In the genomic region with DNA sequence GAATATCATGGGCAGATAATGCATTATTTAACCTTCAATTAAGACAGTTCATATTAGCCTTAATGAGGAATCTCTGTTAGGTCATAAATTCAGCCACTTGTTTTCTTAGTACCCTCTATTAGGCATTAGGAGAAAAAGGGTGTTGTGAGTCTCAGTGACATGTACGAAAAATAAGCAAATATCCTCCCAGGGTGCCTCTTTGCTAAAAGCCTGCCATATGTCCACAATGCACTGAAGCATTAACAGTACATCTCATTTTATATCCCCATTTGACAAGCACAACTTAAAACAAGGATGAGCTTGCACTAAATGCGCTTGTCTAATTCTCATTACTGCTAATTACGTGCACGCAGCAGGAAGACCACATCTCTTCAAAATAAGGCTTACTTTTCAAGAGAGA, we compare ENCODE assay signal across 20 cellular contexts. TPM values are rescaled to one million over a fixed set of nuclear protein-coding genes. Genes with fewer than 3 reads are reported as not detected.
DNase-seq lines count a peak whose midpoint lies in the region; FAIRE-seq and TF ChIP-seq lines count a peak whose summit lies in the region.
"Had no signal": no experiment of that assay in that cellular context is flagged by ENCODE, and none has a peak within 500 bp of the region (broad histone marks: within the 10 kb centered on the region; RNA-seq: fewer than 3 reads in every experiment).

No MANE protein-coding gene starts in this region.

- no peaks in the 10 kb centered on the region for H3K27me3 Mint-ChIP-seq in glutamatergic neuron (ENCODE audit: unreplicated experiment)
- H3K27me3 Mint-ChIP-seq: CD4-positive, CD25-positive, alpha-beta regulatory T cell had no signal

- no peak overlapping the region for H3K4me3 Mint-ChIP-seq in glutamatergic neuron (ENCODE audit: unreplicated experiment)
- H3K4me3 Mint-ChIP-seq: CD4-positive, CD25-positive, alpha-beta regulatory T cell had no signal

- no peak for TF ChIP-seq CTCF in D721Med (IDR thresholded peaks at IDR 0.05; ENCODE audit: insufficient read depth, missing control alignments)
- TF ChIP-seq CTCF in glutamatergic neuron (IDR thresholded peaks at IDR 0.05; ENCODE audit: partially characterized antibody, unreplicated experiment), result no peak

- DNase-seq in D721Med (ENCODE audit: insufficient read length, low spot score), result no peak
- peak; percentile 81 for DNase-seq in NCI-H1694 (lab: John Stamatoyannopoulos, UW)
- DNase-seq in NCI-H69 (lab: John Stamatoyannopoulos, UW), result peak; percentile 94
- no peak for DNase-seq in glutamatergic neuron
- DNase-seq in NK-92 treated with Interleukin-12 subunit alpha and Interleukin-12 subunit beta, amount 100 ng/mL, for 24 hours (lab: John Stamatoyannopoulos, UW), result no peak
- DNase-seq in NCI-H510A (lab: John Stamatoyannopoulos, UW), result no peak
- DNase-seq in head of caudate nucleus, result no peak
- DNase-seq: CD4-positive, CD25-positive, alpha-beta regulatory T cell; DMS 273 treated with DMSO at 0.1 percent for 48 hours; DMS79 treated with DMSO at 0.1 percent for 48 hours; Karpas-422; NCI-H187; NCI-H2171; NCI-H345; NCI-H774; OCI-M1; SJCRH30; T-helper 1 cell had no signal

- intact Hi-C loops in head of caudate nucleus (cut with DNase I), result no loop called here

- FAIRE-seq in D721Med (lab: Jason Lieb, UNC), result peak; percentile 96
- FAIRE-seq: H54, RCC 7860 had no signal

- H3K36me3 Mint-ChIP-seq in glutamatergic neuron (ENCODE audit: unreplicated experiment), result no peaks in the 10 kb centered on the region
- H3K36me3 Mint-ChIP-seq: CD4-positive, CD25-positive, alpha-beta regulatory T cell had no signal

- peaks cover 11% of the 10 kb centered on the region for H3K4me1 Mint-ChIP-seq in glutamatergic neuron (ENCODE audit: low read depth, unreplicated experiment)
- H3K4me1 Mint-ChIP-seq: CD4-positive, CD25-positive, alpha-beta regulatory T cell had no signal

- peak overlapping the region; percentile 45 for H3K27ac Mint-ChIP-seq in glutamatergic neuron (ENCODE audit: unreplicated experiment)
- H3K27ac Mint-ChIP-seq: CD4-positive, CD25-positive, alpha-beta regulatory T cell had no signal

- H3K9me3 Mint-ChIP-seq in glutamatergic neuron (ENCODE audit: unreplicated experiment), result peaks cover 1% of the 10 kb centered on the region
- H3K9me3 Mint-ChIP-seq: CD4-positive, CD25-positive, alpha-beta regulatory T cell had no signal

RNA-seq across cellular contexts. Expression of a gene that starts 48.4 kb away (rescaled TPM):
- 10.7 TPM for total RNA-seq in glutamatergic neuron (ENCODE audit: unreplicated experiment)

Comparison
In these comparisons a context has a peak if more than half of its experiments do, and no peak if none do; other contexts are left out.
1. DNase-seq: peak in NCI-H1694 (single experiment) and NCI-H69 (single experiment); none in D721Med (single experiment), glutamatergic neuron (single experiment), NK-92 treated with Interleukin-12 subunit alpha and Interleukin-12 subunit beta, amount 100 ng/mL, for 24 hours (single experiment), NCI-H510A (single experiment) and head of caudate nucleus (0 of 42).